ENCODE assay signal across 19 cellular contexts in the genomic region with DNA sequence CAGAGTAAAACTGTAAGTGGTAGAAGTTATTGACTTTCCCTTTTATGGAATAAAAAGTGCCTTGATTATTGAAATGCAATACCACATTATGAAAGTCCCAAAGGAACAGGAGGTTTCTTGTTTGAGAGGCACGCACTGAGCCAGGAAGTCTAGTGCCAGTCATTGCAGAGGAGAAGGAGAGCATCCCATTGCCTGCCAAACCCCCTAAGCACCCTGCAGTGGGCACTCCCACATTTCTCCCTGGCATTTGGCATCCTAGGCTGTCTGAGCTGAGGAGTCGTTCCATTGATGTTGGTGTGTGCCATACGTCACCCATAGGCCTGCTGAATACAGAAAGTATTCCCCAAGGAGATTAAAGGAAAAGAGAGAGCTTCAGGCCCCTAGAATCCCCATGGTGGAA.
DNase-seq lines count a peak whose midpoint lies in the region; ATAC-seq, FAIRE-seq and TF ChIP-seq lines count a peak whose summit lies in the region.
"Had no signal": no experiment of that assay in that cellular context is flagged by ENCODE, and none has a peak within 500 bp of the region (broad histone marks: within the 10 kb centered on the region; RNA-seq: fewer than 3 reads in every experiment).

No MANE protein-coding gene starts in this region.

- no peak overlapping the region for H3K4me2 ChIP-seq in neural progenitor cell

- no peaks in the 10 kb centered on the region for H3K36me3 ChIP-seq in upper lobe of left lung
- no peaks in the 10 kb centered on the region for H3K36me3 ChIP-seq in neural progenitor cell
- H3K36me3 ChIP-seq: HAP-1 had no signal

- WGBS in upper lobe of left lung, 2 donors, result 68 to 84% methylated on average over 3 of the region's 3 CpGs

- TF ChIP-seq CTCF in upper lobe of left lung (IDR thresholded peaks at IDR 0.05), result no peak
- no peak for TF ChIP-seq CTCF in neural progenitor cell (IDR thresholded peaks at IDR 0.05)

- H3K4me3 Mint-ChIP-seq in neural progenitor cell, result no peak overlapping the region
- no peak overlapping the region for H3K4me3 Mint-ChIP-seq in activated CD8-positive, alpha-beta memory T cell treated with anti-CD3 and anti-CD28 coated beads, Interleukin-2, amount 10 ng/mL, durations not matched to agents 7 days and 5 days
- H3K4me3 Mint-ChIP-seq: CD4-positive, alpha-beta memory T cell had no signal

- H3K9me3 Mint-ChIP-seq in neural progenitor cell, result no peaks in the 10 kb centered on the region
- H3K9me3 Mint-ChIP-seq in activated CD8-positive, alpha-beta memory T cell treated with anti-CD3 and anti-CD28 coated beads, Interleukin-2, amount 10 ng/mL, durations not matched to agents 7 days and 5 days (ENCODE audit: low read depth), result no peaks in the 10 kb centered on the region
- H3K9me3 Mint-ChIP-seq: CD4-positive, alpha-beta memory T cell had no signal

- H3K27ac Mint-ChIP-seq in neural progenitor cell, result no peak overlapping the region
- H3K27ac Mint-ChIP-seq in activated CD8-positive, alpha-beta memory T cell treated with anti-CD3 and anti-CD28 coated beads, Interleukin-2, amount 10 ng/mL, durations not matched to agents 7 days and 5 days, result no peak overlapping the region

- no peak overlapping the region for H3K9ac ChIP-seq in neural progenitor cell

- peaks cover 16% of the 10 kb centered on the region for H3K27me3 Mint-ChIP-seq in neural progenitor cell (ENCODE audit: insufficient read depth, low read depth)
- peaks cover 28% of the 10 kb centered on the region for H3K27me3 Mint-ChIP-seq in activated CD8-positive, alpha-beta memory T cell treated with anti-CD3 and anti-CD28 coated beads, Interleukin-2, amount 10 ng/mL, durations not matched to agents 7 days and 5 days

- H3K9me3 ChIP-seq in upper lobe of left lung, result no peaks in the 10 kb centered on the region
- H3K9me3 ChIP-seq in neural progenitor cell (ENCODE audit: low read depth), result no peaks in the 10 kb centered on the region
- H3K9me3 ChIP-seq: HAP-1 had no signal

- no peak overlapping the region for H2AFZ ChIP-seq in neural progenitor cell (replicated peaks)

- DNase-seq in DMS 273 (lab: John Stamatoyannopoulos, UW; ENCODE audit: unreplicated experiment) (peak; percentile 47), DMS 273 treated with DMSO at 0.1 percent for 48 hours (lab: John Stamatoyannopoulos, UW) (no peak), NCI-H2171 (lab: John Stamatoyannopoulos, UW) (peak; percentile 75), fibroblast of gingiva (ENCODE audit: low read depth) (peak; percentile 33), upper lobe of left lung (peak in 1 of 2 donors; percentile 70), neural progenitor cell (ENCODE audit: low spot score) (no peak), H54 (ENCODE audit: insufficient read length, low spot score) (no peak)
- DNase-seq in activated CD8-positive, alpha-beta memory T cell treated with anti-CD3 and anti-CD28 coated beads, Interleukin-2, amount 10 ng/mL, durations not matched to agents 7 days and 5 days, result no peak
- DNase-seq: CD4-positive, alpha-beta memory T cell; GDM1; IMR-90; Karpas-422; NCI-H187; NCI-H510A treated with DMSO at 0.1 percent for 48 hours; RPMI8226 had no signal

- H3K4me1 Mint-ChIP-seq in neural progenitor cell, result peaks cover 32% of the 10 kb centered on the region
- peaks cover under 1% of the 10 kb centered on the region for H3K4me1 Mint-ChIP-seq in activated CD8-positive, alpha-beta memory T cell treated with anti-CD3 and anti-CD28 coated beads, Interleukin-2, amount 10 ng/mL, durations not matched to agents 7 days and 5 days
- H3K4me1 Mint-ChIP-seq: CD4-positive, alpha-beta memory T cell had no signal

- H4K20me1 ChIP-seq in neural progenitor cell (ENCODE audit: low read depth), result no peaks in the 10 kb centered on the region

- no peaks in the 10 kb centered on the region for H3K36me3 Mint-ChIP-seq in neural progenitor cell
- H3K36me3 Mint-ChIP-seq in activated CD8-positive, alpha-beta memory T cell treated with anti-CD3 and anti-CD28 coated beads, Interleukin-2, amount 10 ng/mL, durations not matched to agents 7 days and 5 days, result no peaks in the 10 kb centered on the region
- H3K36me3 Mint-ChIP-seq: CD4-positive, alpha-beta memory T cell had no signal

- FAIRE-seq in H54 (lab: Jason Lieb, UNC), result no peak
- FAIRE-seq: GM12891, GM18507 had no signal

- H3K27me3 ChIP-seq in upper lobe of left lung (no peaks in the 10 kb centered on the region), neural progenitor cell (no peaks in the 10 kb centered on the region)

- H3K79me2 ChIP-seq in neural progenitor cell (ENCODE audit: low read depth), result no peaks in the 10 kb centered on the region

- no peak overlapping the region for H3K4me3 ChIP-seq in upper lobe of left lung
- H3K4me3 ChIP-seq in neural progenitor cell, result no peak overlapping the region
- H3K4me3 ChIP-seq: HAP-1 had no signal

- H3F3A ChIP-seq in neural progenitor cell (ENCODE audit: low read depth), result no peaks in the 10 kb centered on the region

- H3K27ac ChIP-seq in upper lobe of left lung, result peak overlapping the region in 2 of 4 donors; percentile 1 to 37
- no peak overlapping the region for H3K27ac ChIP-seq in neural progenitor cell
- H3K27ac ChIP-seq: 22Rv1 had no signal

- H3K4me1 ChIP-seq in upper lobe of left lung (peaks cover 15 to 30% (median 21%) of the 10 kb centered on the region in 4 donors), neural progenitor cell (peaks cover 9% of the 10 kb centered on the region)

- peak in 1 of 4 donors; percentile 46 for TF ChIP-seq EP300 in upper lobe of left lung (IDR thresholded peaks at IDR 0.05)

- peak; percentile 9 to 71 for ATAC-seq in upper lobe of left lung (ENCODE audit: low FRiP score in 2 of 2)
- ATAC-seq in activated CD8-positive, alpha-beta memory T cell treated with anti-CD3 and anti-CD28 coated beads, Interleukin-2, amount 10 ng/mL, durations not matched to agents 7 days and 5 days, result no peak

- CTCF ChIA-PET in activated CD8-positive, alpha-beta memory T cell treated with anti-CD3 and anti-CD28 coated beads, Interleukin-2, amount 10 ng/mL, durations not matched to agents 7 days and 5 days (lab: Charles Lee), result no interaction called here

- TF ChIP-seq POLR2A in upper lobe of left lung (IDR thresholded peaks at IDR 0.05) (no peak), H54 (IDR thresholded peaks at IDR 0.05; ENCODE audit: low read depth, low read length) (no peak)

Comparison
In these comparisons a context has a peak if more than half of its experiments do, and no peak if none do; other contexts are left out.
1. DNase-seq: peak in DMS 273 (single experiment), NCI-H2171 (single experiment) and fibroblast of gingiva (single experiment); none in DMS 273 treated with DMSO at 0.1 percent for 48 hours (single experiment), neural progenitor cell (single experiment), activated CD8-positive, alpha-beta memory T cell treated with anti-CD3 and anti-CD28 coated beads, Interleukin-2, amount 10 ng/mL, durations not matched to agents 7 days and 5 days (single experiment) and H54 (single experiment).